Comparison of ENCODE assay signal across 11 cellular contexts in the genomic region with DNA sequence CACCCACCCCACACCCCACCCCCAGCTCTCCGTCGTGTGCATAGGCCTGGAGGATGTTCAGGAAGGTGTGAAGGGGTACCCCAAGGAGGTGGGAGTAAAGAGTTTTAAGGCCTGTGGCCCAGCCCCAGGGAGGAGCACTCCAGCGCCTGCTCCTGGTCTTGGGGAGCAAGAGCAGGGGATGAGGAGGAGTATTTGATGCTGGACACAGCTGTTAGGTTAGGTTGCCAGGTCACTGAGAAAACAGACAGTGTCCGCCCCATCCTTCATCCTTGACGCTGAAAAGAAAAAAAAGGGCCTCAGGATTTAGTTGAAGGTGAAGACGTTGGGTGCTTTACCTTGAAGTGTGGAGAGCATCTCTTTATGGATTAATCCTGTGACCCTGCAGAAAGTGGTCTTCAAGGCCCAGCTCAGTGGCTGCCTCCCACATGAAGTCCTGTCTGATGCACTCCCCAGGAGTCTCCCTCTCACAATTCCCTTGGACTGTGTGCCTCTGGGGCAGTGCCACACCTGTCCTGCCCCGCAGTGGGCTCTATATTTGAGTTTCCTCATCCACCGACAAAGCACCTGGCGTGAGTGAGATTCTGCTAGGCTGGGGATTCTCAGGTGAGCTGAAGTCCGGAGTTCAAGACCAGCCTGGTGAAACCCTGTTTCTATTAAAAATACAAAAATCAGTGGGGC.
DNase-seq lines count a peak whose midpoint lies in the region; ATAC-seq, FAIRE-seq and TF ChIP-seq lines count a peak whose summit lies in the region.
"Had no signal": no experiment of that assay in that cellular context is flagged by ENCODE, and none has a peak within 500 bp of the region (broad histone marks: within the 10 kb centered on the region; RNA-seq: fewer than 3 reads in every experiment).

No MANE protein-coding gene starts in this region.

- peak overlapping the region; percentile 97 for H3K27ac ChIP-seq in 22Rv1
- H3K27ac ChIP-seq: suprapubic skin had no signal

- no peak for TF ChIP-seq CTCF in 22Rv1 (IDR thresholded peaks at IDR 0.05)

- ATAC-seq in GM18907 (IDR thresholded peaks at IDR 0.05; ENCODE audit: unreplicated experiment), result peak; percentile 29
- peak; percentile 4 for ATAC-seq in HG03457 (IDR thresholded peaks at IDR 0.05; ENCODE audit: unreplicated experiment)
- no peak for ATAC-seq in activated CD8-positive, alpha-beta T cell treated with anti-CD3 and anti-CD28 coated beads, Interleukin-2, amount 10 ng/mL, durations not matched to agents 7 days and 5 days

- H3K36me3 Mint-ChIP-seq in activated CD8-positive, alpha-beta T cell treated with anti-CD3 and anti-CD28 coated beads, Interleukin-2, amount 10 ng/mL, durations not matched to agents 7 days and 5 days (ENCODE audit: low read depth), result no peaks in the 10 kb centered on the region
- H3K36me3 Mint-ChIP-seq: brain had no signal

- FAIRE-seq in HTR-8/SVneo (lab: Jason Lieb, UNC), result no peak

- no peaks in the 10 kb centered on the region for H3K9me3 Mint-ChIP-seq in activated CD8-positive, alpha-beta T cell treated with anti-CD3 and anti-CD28 coated beads, Interleukin-2, amount 10 ng/mL, durations not matched to agents 7 days and 5 days (ENCODE audit: insufficient read depth)

- peak overlapping the region; percentile 9 for H3K4me3 Mint-ChIP-seq in activated CD8-positive, alpha-beta T cell treated with anti-CD3 and anti-CD28 coated beads, Interleukin-2, amount 10 ng/mL, durations not matched to agents 7 days and 5 days
- H3K4me3 Mint-ChIP-seq: brain had no signal

- POLR2A ChIA-PET in activated CD8-positive, alpha-beta T cell treated with anti-CD3 and anti-CD28 coated beads, Interleukin-2, amount 10 ng/mL, durations not matched to agents 7 days and 5 days (lab: Charles Lee), result no interaction called here

- peaks cover 42% of the 10 kb centered on the region for H3K4me1 Mint-ChIP-seq in activated CD8-positive, alpha-beta T cell treated with anti-CD3 and anti-CD28 coated beads, Interleukin-2, amount 10 ng/mL, durations not matched to agents 7 days and 5 days (ENCODE audit: low read depth)

- TF ChIP-seq POLR2A in erythroblast (IDR thresholded peaks at IDR 0.05; ENCODE audit: low read length), result no peak

- peak overlapping the region; percentile 79 for H3K27ac Mint-ChIP-seq in activated CD8-positive, alpha-beta T cell treated with anti-CD3 and anti-CD28 coated beads, Interleukin-2, amount 10 ng/mL, durations not matched to agents 7 days and 5 days
- H3K27ac Mint-ChIP-seq: brain had no signal

- DNase-seq in activated CD8-positive, alpha-beta T cell treated with anti-CD3 and anti-CD28 coated beads, Interleukin-2, amount 10 ng/mL, durations not matched to agents 7 days and 5 days, result no peak
- DNase-seq in NCI-H2227 (lab: John Stamatoyannopoulos, UW; ENCODE audit: unreplicated experiment) (no peak), HTR-8/SVneo (ENCODE audit: insufficient read length, low spot score) (no peak), HPDE6-E6E7 (ENCODE audit: extremely low spot score) (no peak), erythroblast (lab: John Stamatoyannopoulos, UW) (no peak)
- DNase-seq: NCI-H187 had no signal

- CTCF ChIA-PET in activated CD8-positive, alpha-beta T cell treated with anti-CD3 and anti-CD28 coated beads, Interleukin-2, amount 10 ng/mL, durations not matched to agents 7 days and 5 days (lab: Charles Lee), result interaction anchor here (1.0 to 1.5 kb wide), 2 partner anchors 102 to 473 kb away, joined by 3 to 4 read pairs; partner anchors contain the start of gene SPRY4

- peaks cover 5% of the 10 kb centered on the region for H3K27me3 Mint-ChIP-seq in activated CD8-positive, alpha-beta T cell treated with anti-CD3 and anti-CD28 coated beads, Interleukin-2, amount 10 ng/mL, durations not matched to agents 7 days and 5 days (ENCODE audit: low read depth)
